14 cellular contexts compared by ENCODE assay signal in genomic region chr20:51804754-51805153, GRCh38. TPM values are rescaled to one million over a fixed set of nuclear protein-coding genes. Genes with fewer than 3 reads are reported as not detected.
"Had no signal": no experiment of that assay in that cellular context is flagged by ENCODE, and none has a peak within 500 bp of the region (broad histone marks: within the 10 kb centered on the region; RNA-seq: fewer than 3 reads in every experiment).

No MANE protein-coding gene starts in this region.

- FAIRE-seq: small intestine had no signal

- H3K9me3 ChIP-seq: right atrium auricular region had no signal

- ATAC-seq: effector memory CD8-positive, alpha-beta T cell; foreskin keratinocyte; left colon; left ventricle myocardium superior had no signal

- H3K4me1 ChIP-seq: foreskin keratinocyte had no signal

- H3K27me3 ChIP-seq: hepatocyte had no signal

- H3K36me3 ChIP-seq: right atrium auricular region had no signal

- H3K4me2 ChIP-seq: hepatocyte had no signal

- DNase-seq: effector memory CD8-positive, alpha-beta T cell; foreskin keratinocyte; head of caudate nucleus; left colon; left ventricle myocardium superior; mesenchymal stem cell; naive B cell; small intestine; stimulated activated CD4-positive, alpha-beta T cell treated with anti-CD3 and anti-CD28 coated beads, Interleukin-12 subunit alpha, Interleukin-12 subunit beta, amount 100 ng/mL, for 4 hours; stimulated activated naive CD4-positive, alpha-beta T cell; trophoblast cell had no signal

- H3K27ac ChIP-seq: foreskin keratinocyte, hepatocyte, right atrium auricular region had no signal

- H3K4me3 ChIP-seq: hepatocyte, lung, right atrium auricular region had no signal

RNA-seq across cellular contexts. Expression of gene SALL4, which starts 2.4 kb away (rescaled TPM):
- total RNA-seq: left ventricle myocardium superior, right atrium auricular region had no signal
